ENCODE assay signal across 14 cellular contexts in the genomic region with DNA sequence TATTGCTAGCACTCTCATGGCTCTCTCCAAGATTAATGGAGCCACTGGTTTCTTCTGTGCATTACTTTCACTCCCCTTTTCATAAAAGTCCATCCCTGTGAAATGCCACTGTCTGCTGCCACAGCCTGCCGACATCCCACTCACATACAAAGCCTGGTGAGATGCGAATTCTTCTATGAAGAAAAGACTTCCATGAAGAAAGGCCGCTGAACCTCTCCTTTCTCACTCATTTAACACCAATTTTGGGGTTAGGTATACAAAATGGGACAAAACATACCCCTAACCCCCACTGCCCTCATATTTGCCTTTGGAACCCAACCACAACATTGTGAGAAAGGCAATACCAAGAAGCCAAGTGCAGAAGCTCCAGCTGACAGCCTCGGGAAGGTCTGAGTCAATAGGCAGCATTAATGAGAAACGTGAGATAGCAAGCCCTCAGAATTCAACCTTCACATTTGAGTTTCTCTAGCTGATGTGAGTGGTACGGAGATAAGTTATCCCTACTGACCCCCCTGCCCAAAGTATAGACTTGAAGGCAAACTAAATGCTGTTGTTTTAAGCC.
DNase-seq lines count a peak whose midpoint lies in the region; ATAC-seq and TF ChIP-seq lines count a peak whose summit lies in the region.
"Had no signal": no experiment of that assay in that cellular context is flagged by ENCODE, and none has a peak within 500 bp of the region (broad histone marks: within the 10 kb centered on the region; RNA-seq: fewer than 3 reads in every experiment).

No MANE protein-coding gene starts in this region.

- no peaks in the 10 kb centered on the region for H3K9me3 Mint-ChIP-seq in activated T-cell treated with anti-CD3 and anti-CD28 coated beads, Interleukin-2, amount 50 U/mL, for 24 hours
- no peaks in the 10 kb centered on the region for H3K9me3 Mint-ChIP-seq in activated naive CD8-positive, alpha-beta T cell treated with anti-CD3 and anti-CD28 coated beads, Interleukin-2, amount 50 U/mL, for 24 hours
- no peaks in the 10 kb centered on the region for H3K9me3 Mint-ChIP-seq in osteocyte (ENCODE audit: unreplicated experiment)

- peak overlapping the region; percentile 28 for H3K4me3 Mint-ChIP-seq in activated T-cell treated with anti-CD3 and anti-CD28 coated beads, Interleukin-2, amount 50 U/mL, for 24 hours
- peak overlapping the region; percentile 44 for H3K4me3 Mint-ChIP-seq in activated naive CD8-positive, alpha-beta T cell treated with anti-CD3 and anti-CD28 coated beads, Interleukin-2, amount 50 U/mL, for 24 hours
- no peak overlapping the region for H3K4me3 Mint-ChIP-seq in osteocyte (ENCODE audit: unreplicated experiment)

- peaks cover 9% of the 10 kb centered on the region for H3F3A ChIP-seq in MM.1S (ENCODE audit: insufficient read depth, low read length)

- H3K36me3 ChIP-seq in MM.1S (replicated peaks; ENCODE audit: insufficient read depth, low read length): no peaks in the 10 kb centered on the region

- peak overlapping the region; percentile 3; the same call in 1 of the 2 replicates for H3K4me2 ChIP-seq in MM.1S (ENCODE audit: low read depth, low read length)

- H3K9me3 ChIP-seq in MM.1S (replicated peaks; ENCODE audit: insufficient read depth, low read length): no peaks in the 10 kb centered on the region
- H3K9me3 ChIP-seq: ascending aorta had no signal

- H3K27me3 Mint-ChIP-seq in activated T-cell treated with anti-CD3 and anti-CD28 coated beads, Interleukin-2, amount 50 U/mL, for 24 hours: no peaks in the 10 kb centered on the region
- no peaks in the 10 kb centered on the region for H3K27me3 Mint-ChIP-seq in activated naive CD8-positive, alpha-beta T cell treated with anti-CD3 and anti-CD28 coated beads, Interleukin-2, amount 50 U/mL, for 24 hours
- H3K27me3 Mint-ChIP-seq in osteocyte (ENCODE audit: unreplicated experiment): no peaks in the 10 kb centered on the region

- no peaks in the 10 kb centered on the region for H3K9me2 ChIP-seq in MM.1S (replicated peaks; ENCODE audit: insufficient read depth, low read length)

- peak overlapping the region; percentile 28; the same call in 1 of the 2 replicates for H3K27ac ChIP-seq in MM.1S (ENCODE audit: low read length)
- H3K27ac ChIP-seq: ascending aorta had no signal

- peaks cover 37% of the 10 kb centered on the region for H3K36me3 Mint-ChIP-seq in activated T-cell treated with anti-CD3 and anti-CD28 coated beads, Interleukin-2, amount 50 U/mL, for 24 hours (ENCODE audit: low read depth)
- H3K36me3 Mint-ChIP-seq in activated naive CD8-positive, alpha-beta T cell treated with anti-CD3 and anti-CD28 coated beads, Interleukin-2, amount 50 U/mL, for 24 hours (ENCODE audit: low read depth): peaks cover 19% of the 10 kb centered on the region
- peaks cover 13% of the 10 kb centered on the region for H3K36me3 Mint-ChIP-seq in osteocyte (ENCODE audit: unreplicated experiment)

- DNase-seq in activated T-cell treated with anti-CD3 and anti-CD28 coated beads, Interleukin-2, amount 50 U/mL, for 24 hours: no peak
- DNase-seq in activated T-cell treated with anti-CD3 and anti-CD28 coated beads for 4 hours: no peak
- DNase-seq in MM.1S: no peak
- peak; percentile 26 for DNase-seq in activated naive CD8-positive, alpha-beta T cell treated with anti-CD3 and anti-CD28 coated beads, Interleukin-2, amount 50 U/mL, for 24 hours
- no peak for DNase-seq in osteocyte (ENCODE audit: extremely low spot score, unreplicated experiment)
- DNase-seq in GM20000 (ENCODE audit: low spot score): no peak
- no peak for DNase-seq in glomerular visceral epithelial cell (ENCODE audit: extremely low spot score)
- no peak for DNase-seq in COLO829 (ENCODE audit: low spot score)
- DNase-seq: activated CD4-positive, CD25-positive, alpha-beta regulatory T cell treated with anti-CD3 and anti-CD28 coated beads, Interleukin-2, amount 50 U/mL, for 72 hours; NCI-H1417 treated with DMSO at 0.1 percent for 48 hours; NCI-H524 treated with DMSO at 0.1 percent for 48 hours; retina; Right ventricle myocardium superior had no signal

- H3K9ac ChIP-seq in MM.1S (ENCODE audit: low read length): no peak overlapping the region

- peaks cover 59% of the 10 kb centered on the region for H3K4me1 Mint-ChIP-seq in activated T-cell treated with anti-CD3 and anti-CD28 coated beads, Interleukin-2, amount 50 U/mL, for 24 hours (ENCODE audit: low read depth)
- H3K4me1 Mint-ChIP-seq in activated naive CD8-positive, alpha-beta T cell treated with anti-CD3 and anti-CD28 coated beads, Interleukin-2, amount 50 U/mL, for 24 hours: peaks cover 59% of the 10 kb centered on the region
- peaks cover 17% of the 10 kb centered on the region for H3K4me1 Mint-ChIP-seq in osteocyte (ENCODE audit: unreplicated experiment)

- H3K4me1 ChIP-seq in MM.1S (ENCODE audit: low read length): peaks cover 26% of the 10 kb centered on the region

- H3K27ac Mint-ChIP-seq in activated T-cell treated with anti-CD3 and anti-CD28 coated beads, Interleukin-2, amount 50 U/mL, for 24 hours: peak overlapping the region; percentile 89
- H3K27ac Mint-ChIP-seq in activated naive CD8-positive, alpha-beta T cell treated with anti-CD3 and anti-CD28 coated beads, Interleukin-2, amount 50 U/mL, for 24 hours: peak overlapping the region; percentile 72
- peak overlapping the region; percentile 43 for H3K27ac Mint-ChIP-seq in osteocyte (ENCODE audit: unreplicated experiment)

- no peaks in the 10 kb centered on the region for H3K27me3 ChIP-seq in MM.1S (replicated peaks; ENCODE audit: insufficient read depth, low read length)
- H3K27me3 ChIP-seq: ascending aorta had no signal

- H3K4me3 ChIP-seq in MM.1S (ENCODE audit: low read length): no peak overlapping the region
- H3K4me3 ChIP-seq: ascending aorta had no signal

- peak; percentile 37 for ATAC-seq in activated naive CD8-positive, alpha-beta T cell treated with anti-CD3 and anti-CD28 coated beads, Interleukin-2, amount 50 U/mL, for 24 hours

- H3K79me2 ChIP-seq in MM.1S (ENCODE audit: low read length): peaks cover 42% of the 10 kb centered on the region

- H2AFZ ChIP-seq in MM.1S (ENCODE audit: low read length): no peak overlapping the region

- TF ChIP-seq CTCF in MM.1S (IDR thresholded peaks at IDR 0.05; ENCODE audit: low read length) (no peak), osteocyte (IDR thresholded peaks at IDR 0.05) (no peak), GM20000 (IDR thresholded peaks at IDR 0.05; ENCODE audit: extremely low read depth, missing control alignments) (no peak)

- H4K20me1 ChIP-seq in MM.1S (ENCODE audit: insufficient read depth, low read length): no peaks in the 10 kb centered on the region
